ENCODE assay signal across 11 cellular contexts in genomic region chr7:106767073-106767472, GRCh38.
DNase-seq lines count a peak whose midpoint lies in the region; ATAC-seq, FAIRE-seq and TF ChIP-seq lines count a peak whose summit lies in the region.
"Had no signal": no experiment of that assay in that cellular context is flagged by ENCODE, and none has a peak within 500 bp of the region (broad histone marks: within the 10 kb centered on the region; RNA-seq: fewer than 3 reads in every experiment).

No MANE protein-coding gene starts in this region.

- no peaks in the 10 kb centered on the region for H3K9me3 Mint-ChIP-seq in CD4-positive, alpha-beta memory T cell
- no peaks in the 10 kb centered on the region for H3K9me3 Mint-ChIP-seq in activated CD8-positive, alpha-beta T cell treated with anti-CD3 and anti-CD28 coated beads, Interleukin-2, amount 10 ng/mL, durations not matched to agents 7 days and 5 days (ENCODE audit: insufficient read depth)
- H3K9me3 Mint-ChIP-seq in immature natural killer cell (no peaks in the 10 kb centered on the region), endodermal cell (no peaks in the 10 kb centered on the region)

- no peaks in the 10 kb centered on the region for H3K27me3 ChIP-seq in CD4-positive, alpha-beta memory T cell (ENCODE audit: insufficient read depth, low read length)
- no peaks in the 10 kb centered on the region for H3K27me3 ChIP-seq in KMS-11 (ENCODE audit: insufficient read depth, low read depth)
- H3K27me3 ChIP-seq in endodermal cell (ENCODE audit: control insufficient read depth, insufficient read depth, low read length, poor library complexity, severe bottlenecking), result no peaks in the 10 kb centered on the region
- H3K27me3 ChIP-seq: esophagus muscularis mucosa had no signal

- peaks cover 21 to 32% (median 26%) of the 10 kb centered on the region in 4 donors for H3K4me1 Mint-ChIP-seq in CD4-positive, alpha-beta memory T cell
- peaks cover 16% of the 10 kb centered on the region for H3K4me1 Mint-ChIP-seq in activated CD8-positive, alpha-beta T cell treated with anti-CD3 and anti-CD28 coated beads, Interleukin-2, amount 10 ng/mL, durations not matched to agents 7 days and 5 days (ENCODE audit: low read depth)
- H3K4me1 Mint-ChIP-seq in immature natural killer cell (peaks cover 15 to 24% of the 10 kb centered on the region in 2 donors), endodermal cell (no peaks in the 10 kb centered on the region)

- H3K27me3 Mint-ChIP-seq in CD4-positive, alpha-beta memory T cell, result no peaks in the 10 kb centered on the region
- no peaks in the 10 kb centered on the region for H3K27me3 Mint-ChIP-seq in activated CD8-positive, alpha-beta T cell treated with anti-CD3 and anti-CD28 coated beads, Interleukin-2, amount 10 ng/mL, durations not matched to agents 7 days and 5 days (ENCODE audit: low read depth)
- H3K27me3 Mint-ChIP-seq in immature natural killer cell (ENCODE audit: low read depth in 3 of 3), result peaks cover 0 to 2% (median 2%) of the 10 kb centered on the region in 3 donors
- H3K27me3 Mint-ChIP-seq in endodermal cell (ENCODE audit: insufficient read depth), result no peaks in the 10 kb centered on the region

- H3K4me3 ChIP-seq in CD4-positive, alpha-beta memory T cell (ENCODE audit: low read length in 2 of 2), result no peak overlapping the region
- no peak overlapping the region for H3K4me3 ChIP-seq in KMS-11 (IDR thresholded peaks at IDR 0.05; ENCODE audit: insufficient read depth, low read depth, low read length)
- no peak overlapping the region for H3K4me3 ChIP-seq in endodermal cell (ENCODE audit: low read length)

- TF ChIP-seq CTCF in KMS-11 (conservative IDR thresholded peaks at IDR 0.05; ENCODE audit: low read depth, low read length) (no peak), endodermal cell (conservative IDR thresholded peaks at IDR 0.05) (no peak)

- DNase-seq in CD4-positive, alpha-beta memory T cell, result peak in 1 of 5 donors; percentile 8
- DNase-seq in activated CD8-positive, alpha-beta T cell treated with anti-CD3 and anti-CD28 coated beads, Interleukin-2, amount 10 ng/mL, durations not matched to agents 7 days and 5 days, result no peak
- DNase-seq in immature natural killer cell, result no peak
- DNase-seq in left ventricle myocardium superior, result no peak
- no peak for DNase-seq in HTR-8/SVneo (ENCODE audit: insufficient read length, low spot score)
- DNase-seq in stimulated activated CD4-positive, alpha-beta T cell treated with anti-CD3 and anti-CD28 coated beads, Interleukin-4, amount 100 ng/mL, for 1 hour, result no peak
- no peak for DNase-seq in endodermal cell
- DNase-seq: Kasumi-1, SHP77 treated with DMSO at 0.1 percent for 48 hours had no signal

- no peaks in the 10 kb centered on the region for H4K20me1 ChIP-seq in KMS-11 (ENCODE audit: insufficient read depth)

- no peak for FAIRE-seq in HTR-8/SVneo (lab: Jason Lieb, UNC)

- peak overlapping the region; percentile 53 for H2AFZ ChIP-seq in KMS-11 (ENCODE audit: low read depth)

- POLR2A ChIA-PET in CD4-positive, alpha-beta memory T cell (lab: Charles Lee; ENCODE audit: partially characterized antibody), result interaction anchor here (2.1 to 2.3 kb wide), 2 partner anchors 9 to 98 kb away, joined by 9 to 12 read pairs; partner anchors contain the start of gene PIK3CG
- POLR2A ChIA-PET in activated CD8-positive, alpha-beta T cell treated with anti-CD3 and anti-CD28 coated beads, Interleukin-2, amount 10 ng/mL, durations not matched to agents 7 days and 5 days (lab: Charles Lee), result no interaction called here

- peak overlapping the region; percentile 33 to 89 (median 70) for H3K4me3 Mint-ChIP-seq in CD4-positive, alpha-beta memory T cell
- H3K4me3 Mint-ChIP-seq in activated CD8-positive, alpha-beta T cell treated with anti-CD3 and anti-CD28 coated beads, Interleukin-2, amount 10 ng/mL, durations not matched to agents 7 days and 5 days, result peak overlapping the region; percentile 13
- peak overlapping the region; percentile 5 to 65 (median 35) for H3K4me3 Mint-ChIP-seq in immature natural killer cell
- H3K4me3 Mint-ChIP-seq in endodermal cell, result no peak overlapping the region

- 88% methylated on average over 2 of the region's 2 CpGs; no CpG with 5 or more reads in 1 of the 2 experiments for WGBS in endodermal cell (ENCODE audit: insufficient coverage in 1 of 2, insufficient read length in 1 of 2), 2 experiments

- no peaks in the 10 kb centered on the region for H3K9me3 ChIP-seq in CD4-positive, alpha-beta memory T cell (ENCODE audit: control insufficient read depth in 1 of 2, low read length in 2 of 2)
- no peaks in the 10 kb centered on the region for H3K9me3 ChIP-seq in endodermal cell (ENCODE audit: control insufficient read depth, low read length)
- H3K9me3 ChIP-seq: esophagus muscularis mucosa had no signal

- H3K27ac Mint-ChIP-seq in CD4-positive, alpha-beta memory T cell, result peak overlapping the region; percentile 47 to 93 (median 64)
- H3K27ac Mint-ChIP-seq in activated CD8-positive, alpha-beta T cell treated with anti-CD3 and anti-CD28 coated beads, Interleukin-2, amount 10 ng/mL, durations not matched to agents 7 days and 5 days, result peak overlapping the region; percentile 19
- H3K27ac Mint-ChIP-seq in immature natural killer cell, result peak overlapping the region in 4 of 6 donors; percentile 8 to 21 (median 14)
- H3K27ac Mint-ChIP-seq in endodermal cell, result no peak overlapping the region

- ATAC-seq in activated CD8-positive, alpha-beta T cell treated with anti-CD3 and anti-CD28 coated beads, Interleukin-2, amount 10 ng/mL, durations not matched to agents 7 days and 5 days, result peak; percentile 41
- ATAC-seq in left ventricle myocardium superior, result no peak

- H3K27ac ChIP-seq in CD4-positive, alpha-beta memory T cell (ENCODE audit: low read depth, low read length), result no peak overlapping the region
- H3K27ac ChIP-seq in KMS-11 (peak overlapping the region; percentile 59; the same call in 1 of the 2 replicates), endodermal cell (ENCODE audit: low read depth, low read length) (no peak overlapping the region)

- H3K79me2 ChIP-seq in KMS-11 (ENCODE audit: insufficient read depth, low read depth), result no peaks in the 10 kb centered on the region

- CTCF ChIA-PET in CD4-positive, alpha-beta memory T cell (lab: Charles Lee; ENCODE audit: partially characterized antibody), result no interaction called here
- CTCF ChIA-PET in activated CD8-positive, alpha-beta T cell treated with anti-CD3 and anti-CD28 coated beads, Interleukin-2, amount 10 ng/mL, durations not matched to agents 7 days and 5 days (lab: Charles Lee), result interaction anchor here (0.8 to 2.0 kb wide), 3 partner anchors 19 to 108 kb away, joined by 3 to 5 read pairs (median 3); partner anchors contain the start of gene CCDC71L

- intact Hi-C loops in CD4-positive, alpha-beta memory T cell (cut with micrococcal nuclease), result no loop called here
- intact Hi-C loops in left ventricle myocardium superior (cut with micrococcal nuclease), result no loop called here

- H3K4me2 ChIP-seq in KMS-11, result peak overlapping the region; percentile 76; the same call in 1 of the 2 replicates

- no peak overlapping the region for H3K9ac ChIP-seq in KMS-11
- H3K9ac ChIP-seq in endodermal cell (ENCODE audit: extremely low read depth, low read length, poor library complexity, severe bottlenecking), result no peak overlapping the region

- H3K36me3 ChIP-seq in CD4-positive, alpha-beta memory T cell (ENCODE audit: insufficient read depth, low read length), result no peaks in the 10 kb centered on the region
- H3K36me3 ChIP-seq in KMS-11 (ENCODE audit: insufficient read depth) (no peaks in the 10 kb centered on the region; the same call in 1 of the 2 replicates), endodermal cell (ENCODE audit: control insufficient read depth, insufficient read depth, low read length) (no peaks in the 10 kb centered on the region)
- H3K36me3 ChIP-seq: esophagus muscularis mucosa had no signal

- H3K36me3 Mint-ChIP-seq in CD4-positive, alpha-beta memory T cell, result no peaks in the 10 kb centered on the region
- no peaks in the 10 kb centered on the region for H3K36me3 Mint-ChIP-seq in activated CD8-positive, alpha-beta T cell treated with anti-CD3 and anti-CD28 coated beads, Interleukin-2, amount 10 ng/mL, durations not matched to agents 7 days and 5 days (ENCODE audit: low read depth)
- H3K36me3 Mint-ChIP-seq in immature natural killer cell (no peaks in the 10 kb centered on the region), endodermal cell (ENCODE audit: low read depth) (no peaks in the 10 kb centered on the region)

- peaks cover 24% of the 10 kb centered on the region for H3K4me1 ChIP-seq in CD4-positive, alpha-beta memory T cell (ENCODE audit: insufficient read depth, low read length)
- H3K4me1 ChIP-seq in KMS-11 (ENCODE audit: low read depth, poor library complexity, severe bottlenecking), result peaks cover 29% of the 10 kb centered on the region
- no peaks in the 10 kb centered on the region for H3K4me1 ChIP-seq in endodermal cell (ENCODE audit: control insufficient read depth, insufficient read depth, low read length)
